ENCODE assay signal across 18 cellular contexts in genomic region chr1:46464013-46464548, GRCh38. TPM values are rescaled to one million over a fixed set of nuclear protein-coding genes. Genes with fewer than 3 reads are reported as not detected.
DNase-seq lines count a peak whose midpoint lies in the region; ATAC-seq, FAIRE-seq and TF ChIP-seq lines count a peak whose summit lies in the region.
"Had no signal": no experiment of that assay in that cellular context is flagged by ENCODE, and none has a peak within 500 bp of the region (broad histone marks: within the 10 kb centered on the region; RNA-seq: fewer than 3 reads in every experiment).

No MANE protein-coding gene starts in this region.

- H3K27ac Mint-ChIP-seq in neural progenitor cell: no peak overlapping the region
- H3K27ac Mint-ChIP-seq: CD14-positive monocyte; CD4-positive, alpha-beta memory T cell had no signal

- H3K27ac ChIP-seq in BLaER1 (no peak overlapping the region), neural progenitor cell (no peak overlapping the region), heart right ventricle (no peak overlapping the region)

- H3K36me3 ChIP-seq in BLaER1 (no peaks in the 10 kb centered on the region), NT2/D1 (ENCODE audit: insufficient read depth, insufficient read length, low read length) (no peaks in the 10 kb centered on the region), neural progenitor cell (no peaks in the 10 kb centered on the region), heart right ventricle (no peaks in the 10 kb centered on the region)
- H3K36me3 ChIP-seq: HAP-1 had no signal

- no peak overlapping the region for H2AFZ ChIP-seq in neural progenitor cell (replicated peaks)

- no peak for FAIRE-seq in D721Med (lab: Jason Lieb, UNC)
- FAIRE-seq: A204.1, GM12878 had no signal

- H3K4me2 ChIP-seq in BLaER1 (0 out of 2 replicates have a peak overlapping the region, but pooled peaks have one; percentile 0), neural progenitor cell (peak overlapping the region; percentile 5)

- H3K9ac ChIP-seq in BLaER1 (no peak overlapping the region), NT2/D1 (ENCODE audit: insufficient read length, low read depth) (peak overlapping the region; percentile 53), neural progenitor cell (no peak overlapping the region)

- H3K27me3 ChIP-seq in BLaER1 (peaks cover 51% of the 10 kb centered on the region), NT2/D1 (ENCODE audit: insufficient read depth, insufficient read length) (peaks cover 98% of the 10 kb centered on the region), neural progenitor cell (peaks cover 100% of the 10 kb centered on the region), heart right ventricle (peaks cover 0 to 85% (median 42%) of the 10 kb centered on the region in 7 donors)

- H3K9me3 ChIP-seq in BLaER1: no peaks in the 10 kb centered on the region
- H3K9me3 ChIP-seq in NT2/D1 (ENCODE audit: insufficient read depth, low read length): no peaks in the 10 kb centered on the region
- H3K9me3 ChIP-seq in neural progenitor cell (ENCODE audit: low read depth): no peaks in the 10 kb centered on the region
- no peaks in the 10 kb centered on the region for H3K9me3 ChIP-seq in heart right ventricle
- H3K9me3 ChIP-seq: HAP-1 had no signal

- peaks cover 62% of the 10 kb centered on the region for H3F3A ChIP-seq in neural progenitor cell (ENCODE audit: low read depth)

- no peak for ATAC-seq in heart right ventricle
- ATAC-seq in HG02623 (IDR thresholded peaks at IDR 0.05; ENCODE audit: unreplicated experiment): no peak
- ATAC-seq: GM12878 had no signal

- H3K9me3 Mint-ChIP-seq in neural progenitor cell: no peaks in the 10 kb centered on the region
- H3K9me3 Mint-ChIP-seq: CD4-positive, alpha-beta memory T cell had no signal

- in situ Hi-C loops in KBM-7 (cut with MboI; ENCODE audit: low pct_unique_long_range_greater_than_20kb, low sequenced_read_pairs): no loop called here

- DNase-seq in D721Med (ENCODE audit: insufficient read length, low spot score) (peak; percentile 78), NT2/D1 (ENCODE audit: low read depth, low spot score) (no peak), neural progenitor cell (ENCODE audit: low spot score) (no peak), KBM-7 (no peak), heart right ventricle (no peak)
- DNase-seq: AML-193; CD4-positive, alpha-beta memory T cell; DMS 273 treated with DMSO at 0.1 percent for 48 hours; DMS53; DND-41; EL had no signal

- H3K36me3 Mint-ChIP-seq in neural progenitor cell: no peaks in the 10 kb centered on the region
- H3K36me3 Mint-ChIP-seq: CD4-positive, alpha-beta memory T cell had no signal

- peaks cover 17% of the 10 kb centered on the region; the same call in 1 of the 2 replicates for H3K4me1 ChIP-seq in BLaER1
- peaks cover 55% of the 10 kb centered on the region for H3K4me1 ChIP-seq in NT2/D1 (ENCODE audit: insufficient read depth, insufficient read length)
- peaks cover 50% of the 10 kb centered on the region for H3K4me1 ChIP-seq in neural progenitor cell
- H3K4me1 ChIP-seq in heart right ventricle: peaks cover 4 to 11% (median 9%) of the 10 kb centered on the region in 9 donors

- H4K20me1 ChIP-seq in BLaER1 (peaks cover 32% of the 10 kb centered on the region), neural progenitor cell (ENCODE audit: low read depth) (peaks cover 85% of the 10 kb centered on the region)

- WGBS in heart right ventricle, 2 donors: 66 to 72% methylated on average over 4 of the region's 4 CpGs

- no peak overlapping the region for H3K4me3 Mint-ChIP-seq in neural progenitor cell

- intact Hi-C loops in heart right ventricle (cut with DNase I): no loop called here

- H3K27me3 Mint-ChIP-seq in neural progenitor cell (ENCODE audit: insufficient read depth, low read depth): peaks cover 49% of the 10 kb centered on the region

- H3K4me3 ChIP-seq in BLaER1 (no peak overlapping the region), NT2/D1 (ENCODE audit: insufficient read length, low read depth) (no peak overlapping the region), neural progenitor cell (no peak overlapping the region), heart right ventricle (no peak overlapping the region)
- H3K4me3 ChIP-seq: GM12878, HAP-1 had no signal

- TF ChIP-seq CTCF in D721Med (IDR thresholded peaks at IDR 0.05; ENCODE audit: insufficient read depth, missing control alignments): no peak
- no peak for TF ChIP-seq CTCF in neural progenitor cell (IDR thresholded peaks at IDR 0.05)
- TF ChIP-seq CTCF in heart right ventricle (IDR thresholded peaks at IDR 0.05): no peak

- H3K79me2 ChIP-seq in neural progenitor cell (ENCODE audit: low read depth): no peaks in the 10 kb centered on the region

- H3K4me1 Mint-ChIP-seq in neural progenitor cell: peaks cover 73% of the 10 kb centered on the region

RNA-seq across cellular contexts. Expression of gene DMBX1, which starts 25.6 kb away (rescaled TPM):
- total RNA-seq in neural progenitor cell (ENCODE audit: low replicate concordance) (0.06 and 0.56 TPM in 2 replicates), heart right ventricle (not detected)
- not detected for polyA plus RNA-seq in heart right ventricle
- total RNA-seq: CD4-positive, alpha-beta memory T cell; GM12878 had no signal
- polyA plus RNA-seq: BJ; CD14-positive monocyte; CD4-positive, alpha-beta memory T cell had no signal
